ENCODE assay signal across 9 cellular contexts in the genomic region with DNA sequence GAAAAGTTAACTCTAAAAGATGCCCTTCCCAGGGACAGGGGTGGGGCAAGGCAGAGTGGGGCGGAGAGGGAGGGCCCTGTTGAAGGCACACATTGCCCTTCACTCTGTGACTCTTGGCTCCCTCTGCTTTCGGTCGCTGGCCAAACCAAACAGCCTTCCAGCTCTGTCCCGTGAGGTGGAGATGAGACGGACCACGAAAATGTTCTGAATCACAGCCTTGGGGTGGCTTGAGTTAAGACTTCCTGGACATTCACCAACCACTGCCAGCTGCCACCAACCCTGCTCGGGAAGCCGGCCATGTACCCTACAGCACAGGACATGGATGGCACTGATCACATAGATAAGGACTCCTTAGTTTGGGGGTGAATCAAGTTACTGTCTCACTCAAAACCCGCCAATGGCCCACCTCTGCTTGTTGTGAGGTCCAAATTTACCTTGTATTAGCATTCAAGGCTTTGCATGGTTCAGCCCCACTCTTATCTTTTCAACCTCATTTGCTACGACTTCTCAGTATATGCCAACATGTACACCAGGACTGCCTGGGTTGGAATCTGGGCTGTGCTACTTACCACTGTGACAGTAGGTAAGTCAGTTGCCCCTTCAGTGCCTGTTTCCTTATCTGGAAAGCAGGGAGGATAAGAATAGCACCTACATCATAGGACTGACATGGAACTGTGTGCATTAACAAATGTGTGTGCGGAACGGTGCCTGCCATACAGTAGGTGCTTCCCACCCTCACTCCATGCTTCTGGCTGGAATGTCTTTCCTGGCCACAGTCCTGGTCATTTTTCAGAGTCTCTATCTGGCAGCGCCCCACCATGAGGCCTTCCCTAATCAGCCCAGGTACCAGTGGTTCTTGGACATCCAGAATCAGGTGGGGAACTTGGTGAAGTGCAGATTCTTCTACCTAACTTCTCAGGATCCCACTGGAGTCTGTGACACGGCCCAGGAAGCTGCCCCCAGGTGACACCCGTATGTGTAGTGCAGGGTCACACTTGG. TPM values are rescaled to one million over a fixed set of nuclear protein-coding genes. Genes with fewer than 3 reads are reported as not detected.
A peak's percentile ranks its signal among the peaks of the same experiment; 100 is the strongest.
DNase-seq lines count a peak whose midpoint lies in the region; ATAC-seq, FAIRE-seq and TF ChIP-seq lines count a peak whose summit lies in the region.
"Had no signal": no experiment of that assay in that cellular context is flagged by ENCODE, and none has a peak within 500 bp of the region (broad histone marks: within the 10 kb centered on the region; RNA-seq: fewer than 3 reads in every experiment).

No MANE protein-coding gene starts in this region.

- ATAC-seq in left cardiac atrium (peak; percentile 81 to 87), HG03139 (IDR thresholded peaks at IDR 0.05; ENCODE audit: unreplicated experiment) (no peak)
- no peak for ATAC-seq in stimulated activated naive B cell treated with anti-CD40 and anti-IgM and Interleukin-4, amounts not matched to agents 10 μg/mL and 1 μg/mL and 100 μg/mL, for 72 hours (replicated peaks)
- ATAC-seq: activated CD8-positive, alpha-beta T cell treated with anti-CD3 and anti-CD28 coated beads, Interleukin-2, amount 10 ng/mL, durations not matched to agents 7 days and 5 days had no signal

- H3K4me1 ChIP-seq in stomach, result peaks cover 6 to 34% (median 17%) of the 10 kb centered on the region in 4 donors
- peaks cover 12 to 19% of the 10 kb centered on the region in 2 experiments for H3K4me1 ChIP-seq in trophoblast cell (ENCODE audit: control insufficient read depth in 1 of 2, insufficient read depth in 2 of 2, low read length in 2 of 2)
- H3K4me1 ChIP-seq in small intestine (ENCODE audit: control insufficient read depth in 2 of 2, insufficient read depth in 1 of 2, low read depth in 1 of 2, low read length in 1 of 2), result peaks cover 0 to 4% of the 10 kb centered on the region in 2 donors

- H2AK5ac ChIP-seq in trophoblast cell (ENCODE audit: low read length), result no peak overlapping the region

- peaks cover 25 to 40% of the 10 kb centered on the region in 2 donors for H3K4me1 Mint-ChIP-seq in stimulated activated naive B cell treated with anti-CD40 and anti-IgM and Interleukin-4, amounts not matched to agents 10 μg/mL and 1 μg/mL and 100 μg/mL, for 72 hours

- no peak overlapping the region for H3K4me3 Mint-ChIP-seq in stimulated activated naive B cell treated with anti-CD40 and anti-IgM and Interleukin-4, amounts not matched to agents 10 μg/mL and 1 μg/mL and 100 μg/mL, for 72 hours
- H3K4me3 Mint-ChIP-seq: activated CD8-positive, alpha-beta T cell treated with anti-CD3 and anti-CD28 coated beads, Interleukin-2, amount 10 ng/mL, durations not matched to agents 7 days and 5 days had no signal

- H3K14ac ChIP-seq in trophoblast cell (ENCODE audit: low read length), result no peak overlapping the region

- H4K91ac ChIP-seq in trophoblast cell (ENCODE audit: low read depth, low read length), result no peak overlapping the region

- no peak for TF ChIP-seq POLR2A in stomach (IDR thresholded peaks at IDR 0.05)

- no peak overlapping the region for H3K4me3 ChIP-seq in stomach
- H3K4me3 ChIP-seq in trophoblast cell (ENCODE audit: low read depth, low read length), result no peak overlapping the region
- H3K4me3 ChIP-seq in small intestine (ENCODE audit: low read depth in 1 of 2, low read length in 2 of 2), result no peak overlapping the region

- no peak for TF ChIP-seq CTCF in stomach (IDR thresholded peaks at IDR 0.05)

- H3K27ac ChIP-seq in stomach (peak overlapping the region; percentile 4 to 51 (median 11)), trophoblast cell (ENCODE audit: low read depth, low read length) (no peak overlapping the region), small intestine (ENCODE audit: low read depth in 1 of 2, low read length in 1 of 2) (peak overlapping the region in 1 of 2 donors; percentile 43)

- no peak overlapping the region for H3K4me2 ChIP-seq in trophoblast cell (ENCODE audit: low read length)

- DNase-seq in HCEC 1CT (peak; percentile 86), astrocyte of the hippocampus (ENCODE audit: low read depth, low spot score) (peak; percentile 87), left cardiac atrium (peak; percentile 86), stomach (peak; percentile 66), trophoblast cell (no peak), small intestine (no peak)
- DNase-seq in stimulated activated naive B cell treated with anti-CD40 and anti-IgM and Interleukin-4, amounts not matched to agents 10 μg/mL and 1 μg/mL and 100 μg/mL, for 72 hours, result no peak
- DNase-seq: activated CD8-positive, alpha-beta T cell treated with anti-CD3 and anti-CD28 coated beads, Interleukin-2, amount 10 ng/mL, durations not matched to agents 7 days and 5 days had no signal

- H2BK120ac ChIP-seq in trophoblast cell (ENCODE audit: insufficient read depth, low read length, poor library complexity), result no peak overlapping the region

- H3K23ac ChIP-seq in trophoblast cell (ENCODE audit: low read length), result no peak overlapping the region

- no peaks in the 10 kb centered on the region for H3K27me3 Mint-ChIP-seq in stimulated activated naive B cell treated with anti-CD40 and anti-IgM and Interleukin-4, amounts not matched to agents 10 μg/mL and 1 μg/mL and 100 μg/mL, for 72 hours

- FAIRE-seq in small intestine (lab: Jason Lieb, UNC), result no peak

- intact Hi-C loops in left cardiac atrium (cut with DNase I) (loop anchor here in 1 of 2 donors (2.0 kb wide), 1 partner anchor 17 kb away; no protein-coding TSS in a partner anchor), stomach (cut with DNase I; ENCODE audit: low total_unique reads) (loop anchor here (5.0 kb wide), 1 partner anchor 37 kb away; no protein-coding TSS in a partner anchor)

- H3K27ac Mint-ChIP-seq in stimulated activated naive B cell treated with anti-CD40 and anti-IgM and Interleukin-4, amounts not matched to agents 10 μg/mL and 1 μg/mL and 100 μg/mL, for 72 hours, result no peak overlapping the region
- H3K27ac Mint-ChIP-seq: activated CD8-positive, alpha-beta T cell treated with anti-CD3 and anti-CD28 coated beads, Interleukin-2, amount 10 ng/mL, durations not matched to agents 7 days and 5 days had no signal

- H3K9ac ChIP-seq in trophoblast cell (ENCODE audit: low read length), result no peak overlapping the region

- WGBS in stomach, 5 donors, result 62 to 82% (median 71%) methylated on average over 8 to 15 of the region's 15 CpGs
- WGBS in trophoblast cell (ENCODE audit: extremely low coverage, insufficient coverage, insufficient read length), result no CpG with 5 or more reads among the region's 15 CpGs
- 83 to 93% (median 86%) methylated on average over 15 of the region's 15 CpGs for WGBS in small intestine, 3 donors

- no peaks in the 10 kb centered on the region for H3K27me3 ChIP-seq in stomach
- no peaks in the 10 kb centered on the region for H3K27me3 ChIP-seq in trophoblast cell (ENCODE audit: insufficient read depth, low read length)
- H3K27me3 ChIP-seq in small intestine (ENCODE audit: control insufficient read depth in 2 of 2, insufficient read depth in 2 of 2, low read length in 2 of 2), result no peaks in the 10 kb centered on the region

- H3K9me3 ChIP-seq in stomach, result no peaks in the 10 kb centered on the region
- H3K9me3 ChIP-seq in trophoblast cell (ENCODE audit: insufficient read depth, low read depth, low read length), result peaks cover 5% of the 10 kb centered on the region
- no peaks in the 10 kb centered on the region for H3K9me3 ChIP-seq in small intestine (ENCODE audit: control insufficient read depth, low read depth)

- H2BK12ac ChIP-seq in trophoblast cell (ENCODE audit: low read length), result no peak overlapping the region

- no peak overlapping the region for H2AFZ ChIP-seq in trophoblast cell (ENCODE audit: insufficient read depth, low read length, poor library complexity)

- peaks cover 4 to 15% of the 10 kb centered on the region in 2 donors for H3K36me3 Mint-ChIP-seq in stimulated activated naive B cell treated with anti-CD40 and anti-IgM and Interleukin-4, amounts not matched to agents 10 μg/mL and 1 μg/mL and 100 μg/mL, for 72 hours

- H2BK5ac ChIP-seq in trophoblast cell (ENCODE audit: low read depth, low read length, poor library complexity), result no peak overlapping the region

- H3K18ac ChIP-seq in trophoblast cell (ENCODE audit: low read length), result no peak overlapping the region

- H3K36me3 ChIP-seq in stomach (peaks cover 32 to 50% (median 44%) of the 10 kb centered on the region in 4 donors), trophoblast cell (ENCODE audit: control insufficient read depth in 1 of 2, insufficient read depth in 2 of 2, low read length in 2 of 2) (peaks cover 42 to 44% of the 10 kb centered on the region in 2 experiments), small intestine (ENCODE audit: control insufficient read depth in 2 of 2, insufficient read depth in 2 of 2, low read length in 2 of 2) (peaks cover 2 to 11% of the 10 kb centered on the region in 2 donors)

- no peak overlapping the region for H4K8ac ChIP-seq in trophoblast cell (ENCODE audit: low read depth, low read length)

- no peak overlapping the region for H4K12ac ChIP-seq in trophoblast cell (ENCODE audit: low read depth, low read length)

- no peak overlapping the region for H3K4ac ChIP-seq in trophoblast cell (ENCODE audit: low read depth, low read length)

- no peaks in the 10 kb centered on the region for H3K9me3 Mint-ChIP-seq in stimulated activated naive B cell treated with anti-CD40 and anti-IgM and Interleukin-4, amounts not matched to agents 10 μg/mL and 1 μg/mL and 100 μg/mL, for 72 hours

- no peaks in the 10 kb centered on the region for H3K79me2 ChIP-seq in trophoblast cell (ENCODE audit: control insufficient read depth, insufficient read depth, low read length, poor library complexity)

- peaks cover 4% of the 10 kb centered on the region for H3K79me1 ChIP-seq in trophoblast cell (ENCODE audit: low read length)

- TF ChIP-seq EP300 in stomach (IDR thresholded peaks at IDR 0.05), result no peak

RNA-seq across cellular contexts. Expression of a gene that starts 28.0 kb away (rescaled TPM):
- total RNA-seq in left cardiac atrium (10 to 100 TPM; 45.4 to 90.7 TPM), stomach (10 to 100 TPM in 2 of 5 donors, 1 to 10 TPM in 3; 1.7 to 13.5 (median 9.2) TPM)
- polyA plus RNA-seq in stomach (10 to 100 TPM in 1 of 3 donors, 1 to 10 TPM in 2; 2.9 to 12.3 (median 4.6) TPM), small intestine (1 to 10 TPM in 2 of 3 donors, under 1 TPM in 1; 0.67 to 10.0 (median 1.1) TPM)
- 15.6 and 16.0 TPM in 2 replicates for polyA plus RNA-seq in trophoblast cell (2013)

RNA-seq across cellular contexts. Expression of a gene that starts 41.3 kb away (rescaled TPM):
- total RNA-seq in left cardiac atrium, result under 1 TPM; 0.82 to 0.92 TPM
- total RNA-seq in stomach, result 10 to 100 TPM in 1 of 5 donors, 1 to 10 TPM in 2, under 1 TPM in 2; under 0.01 to 13.4 (median 5.7) TPM
- polyA plus RNA-seq in stomach, result 10 to 100 TPM; 22.1 to 26.6 (median 23.7) TPM
- 1.3 TPM in 2 replicates for polyA plus RNA-seq in trophoblast cell (2013)
- 10 to 100 TPM in 2 of 3 donors, 1 to 10 TPM in 1; 9.2 to 20.9 (median 13.2) TPM for polyA plus RNA-seq in small intestine

RNA-seq across cellular contexts. Expression of a gene that starts 43.4 kb away (rescaled TPM):
- total RNA-seq in left cardiac atrium, result 1 to 10 TPM; 2.4 to 3.8 TPM
- under 1 TPM in 2 of 5 donors, not detected in 3; 0.18 to 0.58 TPM for total RNA-seq in stomach
- under 1 TPM; 0.12 to 0.31 (median 0.20) TPM for polyA plus RNA-seq in stomach
- polyA plus RNA-seq in trophoblast cell (2013), result 0.68 and 0.77 TPM in 2 replicates
- polyA plus RNA-seq in small intestine, result under 1 TPM in 2 of 3 donors, not detected in 1; 0.07 to 0.27 TPM

RNA-seq across cellular contexts. Expression of a gene that starts 55.6 kb away (rescaled TPM):
- total RNA-seq in left cardiac atrium (100 to 1,000 TPM; 134 to 255 TPM), stomach (10 to 100 TPM in 4 of 5 donors, 1 to 10 TPM in 1; 9.8 to 81.3 (median 40.8) TPM)
- polyA plus RNA-seq in stomach (100 to 1,000 TPM; 123 to 192 (median 159) TPM), small intestine (100 to 1,000 TPM; 173 to 422 (median 200) TPM)
- 84.3 and 85.5 TPM in 2 replicates for polyA plus RNA-seq in trophoblast cell (2013)

Comparison
In these comparisons a context has a peak if more than half of its experiments do, and no peak if none do; other contexts are left out.
1. DNase-seq: peak in HCEC 1CT (single experiment), astrocyte of the hippocampus (single experiment), left cardiac atrium (single experiment) and stomach (single experiment); none in stimulated activated naive B cell treated with anti-CD40 and anti-IgM and Interleukin-4, amounts not matched to agents 10 μg/mL and 1 μg/mL and 100 μg/mL, for 72 hours (single experiment), trophoblast cell (0 of 2) and small intestine (single experiment).
2. ATAC-seq: peak in left cardiac atrium (2 of 2); none in stimulated activated naive B cell treated with anti-CD40 and anti-IgM and Interleukin-4, amounts not matched to agents 10 μg/mL and 1 μg/mL and 100 μg/mL, for 72 hours (0 of 2) and HG03139 (single experiment).